29 cellular contexts compared by ENCODE assay signal in genomic region chr6:17151888-17152287, GRCh38. TPM values are rescaled to one million over a fixed set of nuclear protein-coding genes. Genes with fewer than 3 reads are reported as not detected.
DNase-seq lines count a peak whose midpoint lies in the region; ATAC-seq, FAIRE-seq and TF ChIP-seq lines count a peak whose summit lies in the region.
"Had no signal": no experiment of that assay in that cellular context is flagged by ENCODE, and none has a peak within 500 bp of the region (broad histone marks: within the 10 kb centered on the region; RNA-seq: fewer than 3 reads in every experiment).

No MANE protein-coding gene starts in this region.

- H2AFZ ChIP-seq in HepG2 (ENCODE audit: low read length), result no peak overlapping the region

- no peaks in the 10 kb centered on the region for H4K20me1 ChIP-seq in HepG2 (ENCODE audit: insufficient read depth, low read length)
- H4K20me1 ChIP-seq: BLaER1 had no signal

- BruUV-seq in HepG2 (replicated peaks; lab: Mats Ljungman, UMichigan), result no TSS peak

- no peaks in the 10 kb centered on the region for H3K79me2 ChIP-seq in HepG2 (ENCODE audit: insufficient read depth, low read length)

- no peak for TF ChIP-seq RAD21 in HepG2 (CRISPR knock-in tag; IDR thresholded peaks at IDR 0.05)

- ATAC-seq in HepG2, result peak; percentile 55; the same call in 2 of the 3 replicates
- peak; percentile 49 for ATAC-seq in mucosa of descending colon
- no peak for ATAC-seq in left lobe of liver
- ATAC-seq: GM12878 had no signal

- CTCF ChIA-PET in HepG2 (lab: Yijun Ruan, JAX; ENCODE audit: low intra/inter-chr PET ratio, low total read pairs), result no interaction called here

- in situ Hi-C loops in HepG2 (cut with HindIII; ENCODE audit: extremely low pct_ligation_motif_present, low pct_unique_long_range_greater_than_20kb), result loop anchor here (10.0 to 25.0 kb wide), 2 partner anchors 973 to 1160 kb away; partner anchors contain the start of gene NHLRC1

- H3K4me2 ChIP-seq in HepG2 (ENCODE audit: low read depth, low read length), result no peak overlapping the region
- H3K4me2 ChIP-seq: BLaER1 had no signal

- no peak overlapping the region for H3K4me3 ChIP-seq in bronchial epithelial cell (ENCODE audit: low read depth, low read length)
- no peak overlapping the region for H3K4me3 ChIP-seq in HepG2 (replicated peaks in 1 of 3; ENCODE audit: insufficient read depth in 1 of 3, low read depth in 2 of 3, low read length in 3 of 3)
- no peak overlapping the region for H3K4me3 ChIP-seq in mucosa of descending colon
- H3K4me3 ChIP-seq: BLaER1, GM12878 had no signal

- no peak for TF ChIP-seq POLR2A in HepG2 (IDR thresholded peaks at IDR 0.05; ENCODE audit: insufficient read depth in 1 of 2, low read depth in 2 of 2, low read length in 2 of 2)

- H3K36me3 ChIP-seq in bronchial epithelial cell (ENCODE audit: control insufficient read depth, insufficient read depth, low read length) (no peaks in the 10 kb centered on the region), HepG2 (replicated peaks in 1 of 2; ENCODE audit: control insufficient read depth in 1 of 2, insufficient read depth in 2 of 2, low read length in 2 of 2) (no peaks in the 10 kb centered on the region), mucosa of descending colon (ENCODE audit: low read depth) (no peaks in the 10 kb centered on the region)
- H3K36me3 ChIP-seq: BE2C, BLaER1 had no signal

- intact Hi-C loops in HepG2 (cut with micrococcal nuclease; ENCODE audit: unreplicated experiment), result loop anchor here (10.0 kb wide), 1 partner anchor 1353 kb away; no protein-coding TSS in a partner anchor
- intact Hi-C loops in mucosa of descending colon (cut with DNase I, micrococcal nuclease), result loop anchor here in 1 of 2 donors (10.0 kb wide), 1 partner anchor 653 kb away; no protein-coding TSS in a partner anchor

- TF ChIP-seq CTCF in bronchial epithelial cell (IDR thresholded peaks at IDR 0.05; ENCODE audit: insufficient read depth, low read length, severe bottlenecking), result no peak
- no peak for TF ChIP-seq CTCF in HepG2 (CRISPR knock-in tag; IDR thresholded peaks at IDR 0.05)
- no peak for TF ChIP-seq CTCF in mucosa of descending colon (IDR thresholded peaks at IDR 0.05)

- H3K4me1 ChIP-seq in HepG2 (ENCODE audit: insufficient read depth, low read length) (peaks cover 7% of the 10 kb centered on the region), mucosa of descending colon (ENCODE audit: low read depth) (no peaks in the 10 kb centered on the region)
- H3K4me1 ChIP-seq: BE2C, BLaER1 had no signal

- H3K9me3 ChIP-seq in HepG2 (ENCODE audit: low read length) (peaks cover 22% of the 10 kb centered on the region), mucosa of descending colon (peaks cover 11% of the 10 kb centered on the region)
- H3K9me3 ChIP-seq: BE2C had no signal

- H3K27me3 ChIP-seq in bronchial epithelial cell (ENCODE audit: control insufficient read depth, insufficient read depth, low read length) (no peaks in the 10 kb centered on the region), HepG2 (ENCODE audit: control insufficient read depth in 1 of 2, insufficient read depth in 2 of 2, low read length in 2 of 2) (no peaks in the 10 kb centered on the region; a peak in 1 of 5 replicates)
- H3K27me3 ChIP-seq: BE2C, BLaER1 had no signal

- H3K9ac ChIP-seq in HepG2 (ENCODE audit: insufficient read depth, low read depth, low read length), result no peak overlapping the region
- H3K9ac ChIP-seq: BLaER1 had no signal

- no peak overlapping the region for H3K27ac ChIP-seq in HepG2 (ENCODE audit: extremely low read length, insufficient read depth, low read length)
- H3K27ac ChIP-seq: BLaER1 had no signal

- POLR2A ChIA-PET in HepG2 (lab: Yijun Ruan, JAX), result no interaction called here

- FAIRE-seq in bronchial epithelial cell (lab: Jason Lieb, UNC), result peak; percentile 50
- FAIRE-seq in HepG2 (lab: Jason Lieb, UNC), result no peak
- FAIRE-seq: GM12878, GM12892, GM18507 had no signal

- DNase-seq in bronchial epithelial cell (ENCODE audit: low read depth) (no peak), HepG2 (ENCODE audit: low spot score) (peak; percentile 20), mucosa of descending colon (no peak), retina (no peak), epidermal melanocyte (ENCODE audit: insufficient read length, low spot score) (no peak), left lobe of liver (ENCODE audit: low spot score) (no peak)
- DNase-seq: 8988T; ACHN; BE2C; C1 segment of cervical spinal cord; CD4-positive, alpha-beta memory T cell; CD4-positive, CD25-positive, alpha-beta regulatory T cell; CD8-positive, alpha-beta memory T cell; COR-L47; DMS 273 treated with DMSO at 0.1 percent for 48 hours; DMS153; DMS53; DMS79; DND-41; EL; GDM1 had no signal

- TF ChIP-seq EP300 in HepG2 (IDR thresholded peaks at IDR 0.05; ENCODE audit: low read depth in 2 of 2, low read length in 2 of 2), result no peak
- no peak for TF ChIP-seq EP300 in HepG2 (CRISPR knock-in tag; IDR thresholded peaks at IDR 0.05; ENCODE audit: borderline replicate concordance)

- WGBS in HepG2 (ENCODE audit: low lambda C conversion rate), result 17% methylated on average over 3 of the region's 3 CpGs

TF ChIP-seq in HepG2, 621 proteins besides CTCF, POLR2A, EP300 and RAD21 (continues in another document):
- TF ChIP-seq PHF21A (CRISPR knock-in tag; IDR thresholded peaks at IDR 0.05) (no peak), ZNF142 (CRISPR knock-in tag; IDR thresholded peaks at IDR 0.05) (no peak)

RNA-seq across cellular contexts. Expression of gene STMND1, which starts 50.0 kb away (rescaled TPM):
- total RNA-seq in bronchial epithelial cell (not detected in 2 replicates), HepG2 (2016; rRNA removed; fragmentation: Illumina TruSeq; extraction: Trizol) (not detected in 2 replicates), mucosa of descending colon (1 to 10 TPM in 1 of 3 donors, under 1 TPM in 2; 0.47 to 1.9 (median 0.53) TPM), left lobe of liver (not detected)
- not detected in 2 replicates for total RNA-seq in HepG2 (2016; cell fraction: cytosol; rRNA removed; fragmentation: Illumina TruSeq; extraction: Trizol; ENCODE audit: low read depth)
- not detected in 2 replicates for total RNA-seq in HepG2 (2016; cell fraction: insoluble cytoplasmic fraction; rRNA removed; fragmentation: Illumina TruSeq; extraction: Trizol)
- not detected in 2 replicates for total RNA-seq in HepG2 (2016; cell fraction: membrane; rRNA removed; fragmentation: Illumina TruSeq; extraction: Trizol)
- total RNA-seq in HepG2 (2016; cell fraction: nucleus; rRNA removed; fragmentation: Illumina TruSeq; extraction: Trizol), result not detected in 2 replicates
- polyA plus RNA-seq in HepG2 (2011; rRNA removed), result not detected in 2 replicates
- polyA plus RNA-seq in HepG2 (2011; cell fraction: cytosol; rRNA removed), result not detected in 2 replicates
- polyA plus RNA-seq in HepG2 (2011; cell fraction: nucleus; rRNA removed), result not detected in 2 replicates
- not detected in 2 replicates for polyA plus RNA-seq in HepG2 (2012)
- not detected in 2 replicates for polyA plus RNA-seq in HepG2 (2016; cell fraction: cytosol; fragmentation: Illumina TruSeq; extraction: Trizol; ENCODE audit: low read depth)
- not detected in 2 replicates for polyA plus RNA-seq in HepG2 (2016; cell fraction: insoluble cytoplasmic fraction; fragmentation: Illumina TruSeq; extraction: Trizol; ENCODE audit: low read depth)
- polyA plus RNA-seq in HepG2 (2016; cell fraction: membrane; fragmentation: Illumina TruSeq; extraction: Trizol; ENCODE audit: low read depth), result not detected in 2 replicates
- not detected in 2 replicates for polyA plus RNA-seq in HepG2 (2016; cell fraction: nucleus; fragmentation: Illumina TruSeq; extraction: Trizol; ENCODE audit: insufficient read depth, low read depth)
- not detected in 2 replicates for polyA minus RNA-seq in HepG2 (2011; rRNA and poly(A)+ RNA removed; ENCODE audit: low replicate concordance)
- polyA minus RNA-seq in HepG2 (2011; cell fraction: cytosol; rRNA and poly(A)+ RNA removed), result not detected in 2 replicates
- polyA minus RNA-seq in HepG2 (2011; cell fraction: nucleus; rRNA and poly(A)+ RNA removed), result not detected in 2 replicates
- total RNA-seq: A673; CD4-positive, alpha-beta memory T cell; CD4-positive, CD25-positive, alpha-beta regulatory T cell; G401; GM12878 had no signal
- polyA plus RNA-seq: AG04450; CD14-positive monocyte; CD4-positive, alpha-beta memory T cell; CD4-positive, CD25-positive, alpha-beta regulatory T cell; CD8-positive, alpha-beta memory T cell had no signal
